12 cellular contexts compared by ENCODE assay signal in the genomic region with DNA sequence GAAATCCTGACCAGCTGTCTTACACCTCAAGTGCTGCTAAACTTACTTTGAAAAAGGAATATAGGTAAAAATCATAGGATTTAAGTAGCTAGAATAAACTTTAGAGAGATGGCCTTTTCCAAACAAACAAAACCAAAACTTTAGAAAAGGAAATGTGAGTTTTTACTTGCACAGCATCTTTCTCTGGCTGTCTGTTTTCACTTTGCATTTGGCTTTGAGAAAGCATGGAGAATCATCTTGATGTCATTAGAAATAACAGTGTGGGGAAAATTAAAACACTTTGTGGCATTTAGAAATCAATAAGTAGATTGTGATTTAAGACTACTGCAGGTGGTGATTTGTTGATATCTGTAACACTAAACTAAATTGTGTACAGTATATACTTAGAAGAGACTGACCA. TPM values are rescaled to one million over a fixed set of nuclear protein-coding genes. Genes with fewer than 3 reads are reported as not detected.
A peak's percentile ranks its signal among the peaks of the same experiment; 100 is the strongest.
DNase-seq lines count a peak whose midpoint lies in the region; ATAC-seq and TF ChIP-seq lines count a peak whose summit lies in the region.
"Had no signal": no experiment of that assay in that cellular context is flagged by ENCODE, and none has a peak within 500 bp of the region (broad histone marks: within the 10 kb centered on the region; RNA-seq: fewer than 3 reads in every experiment).

No MANE protein-coding gene starts in this region.

- intact Hi-C loops in left ventricle myocardium inferior (cut with micrococcal nuclease) (no loop called here), Right ventricle myocardium inferior (cut with DNase I) (no loop called here), MCF 10A (cut with micrococcal nuclease) (no loop called here), vagina (cut with DNase I) (no loop called here)

- H3K9me3 ChIP-seq in left ventricle myocardium inferior (replicated peaks) (no peaks in the 10 kb centered on the region), vagina (no peaks in the 10 kb centered on the region)

- TF ChIP-seq CTCF in left ventricle myocardium inferior (IDR thresholded peaks at IDR 0.05; ENCODE audit: borderline replicate concordance) (no peak), MCF 10A (IDR thresholded peaks at IDR 0.05; ENCODE audit: unreplicated experiment) (no peak), nephron (IDR thresholded peaks at IDR 0.05; ENCODE audit: unreplicated experiment in 3 of 3) (no peak), vagina (IDR thresholded peaks at IDR 0.05) (no peak)

- CTCF ChIA-PET in MCF 10A (lab: Yijun Ruan, JAX), result interaction anchor here (0.7 to 2.4 kb wide), 6 partner anchors 8 to 208 kb away, joined by 3 to 13 read pairs (median 4); no protein-coding TSS in a partner anchor

- H3K4me1 Mint-ChIP-seq in MCF 10A (ENCODE audit: insufficient read depth, unreplicated experiment) (peaks cover 56% of the 10 kb centered on the region), nephron (peaks cover 38% of the 10 kb centered on the region)

- H3K4me3 Mint-ChIP-seq in MCF 10A (ENCODE audit: unreplicated experiment) (peak overlapping the region; percentile 61), nephron (no peak overlapping the region)
- H3K4me3 Mint-ChIP-seq: activated naive CD4-positive, alpha-beta T cell treated with anti-CD3 and anti-CD28 coated beads for 36 hours; natural killer cell had no signal

- H3K27me3 Mint-ChIP-seq in MCF 10A (ENCODE audit: insufficient read depth, unreplicated experiment), result no peaks in the 10 kb centered on the region
- H3K27me3 Mint-ChIP-seq in nephron (ENCODE audit: low read depth), result no peaks in the 10 kb centered on the region

- peaks cover 58% of the 10 kb centered on the region for H3K4me1 ChIP-seq in left ventricle myocardium inferior
- H3K4me1 ChIP-seq in vagina, result peaks cover 73% of the 10 kb centered on the region

- no peaks in the 10 kb centered on the region for H3K9me3 Mint-ChIP-seq in MCF 10A (ENCODE audit: unreplicated experiment)
- no peaks in the 10 kb centered on the region for H3K9me3 Mint-ChIP-seq in nephron
- H3K9me3 Mint-ChIP-seq: activated naive CD4-positive, alpha-beta T cell treated with anti-CD3 and anti-CD28 coated beads for 36 hours; natural killer cell had no signal

- no peak for DNase-seq in left ventricle myocardium inferior
- DNase-seq in Right ventricle myocardium inferior (ENCODE audit: missing footprints), result no peak
- no peak for DNase-seq in MCF 10A (ENCODE audit: unreplicated experiment)
- DNase-seq in vagina (ENCODE audit: extremely low spot score in 2 of 2), result no peak
- DNase-seq in activated CD4-positive, alpha-beta T cell treated with anti-CD3 and anti-CD28 coated beads for 48 hours, result no peak
- DNase-seq in SHP77 (lab: John Stamatoyannopoulos, UW), result no peak
- DNase-seq: activated naive CD4-positive, alpha-beta T cell treated with anti-CD3 and anti-CD28 coated beads for 36 hours; H7; natural killer cell; SIG-M5 had no signal

- peaks cover 6% of the 10 kb centered on the region for H3K36me3 Mint-ChIP-seq in MCF 10A (ENCODE audit: insufficient read depth, unreplicated experiment)
- H3K36me3 Mint-ChIP-seq in nephron (ENCODE audit: low read depth), result no peaks in the 10 kb centered on the region
- H3K36me3 Mint-ChIP-seq: natural killer cell had no signal

- no TSS peak for BruUV-seq in MCF 10A (replicated peaks; lab: Mats Ljungman, UMichigan)

- no peak for ATAC-seq in Right ventricle myocardium inferior
- no peak for ATAC-seq in HG02610 (IDR thresholded peaks at IDR 0.05; ENCODE audit: unreplicated experiment)
- ATAC-seq: natural killer cell had no signal

- no peak for TF ChIP-seq POLR2A in vagina (IDR thresholded peaks at IDR 0.05)

- H3K27ac Mint-ChIP-seq in MCF 10A (ENCODE audit: low read depth, unreplicated experiment) (peak overlapping the region; percentile 77), nephron (peak overlapping the region; percentile 40 to 61 (median 53))
- H3K27ac Mint-ChIP-seq: activated naive CD4-positive, alpha-beta T cell treated with anti-CD3 and anti-CD28 coated beads for 36 hours; natural killer cell had no signal

- no peak overlapping the region for H3K4me3 ChIP-seq in left ventricle myocardium inferior
- no peak overlapping the region for H3K4me3 ChIP-seq in vagina

- H3K27ac ChIP-seq in left ventricle myocardium inferior (replicated peaks), result peak overlapping the region; percentile 69
- H3K27ac ChIP-seq in vagina, result peak overlapping the region; percentile 48

- H3K36me3 ChIP-seq in left ventricle myocardium inferior (no peaks in the 10 kb centered on the region), vagina (no peaks in the 10 kb centered on the region)

- no peaks in the 10 kb centered on the region for H3K27me3 ChIP-seq in left ventricle myocardium inferior (ENCODE audit: low read depth)
- no peaks in the 10 kb centered on the region for H3K27me3 ChIP-seq in vagina

- POLR2A ChIA-PET in MCF 10A (lab: Yijun Ruan, JAX), result interaction anchor here (0.5 to 2.8 kb wide), 22 partner anchors 12 to 204 kb away, joined by 3 to 50 read pairs (median 5); a partner anchor contains a TSS

RNA-seq across cellular contexts. Expression of a gene that starts 6.0 kb away (rescaled TPM):
- total RNA-seq in left ventricle myocardium inferior (4.5 TPM), Right ventricle myocardium inferior (4.7 TPM), MCF 10A (2022) (46.7 and 56.2 TPM in 2 replicates), vagina (26.3 TPM)
